2 cellular contexts compared by ENCODE assay signal in genomic region chr15:88905576-88905975, GRCh38.
A peak's percentile ranks its signal among the peaks of the same experiment; 100 is the strongest.
TF ChIP-seq lines count a peak whose summit lies in the region.

No MANE protein-coding gene starts in this region.

TF ChIP-seq in A549, 52 proteins besides CTCF, POLR2A, EP300 and RAD21:
- TF ChIP-seq RARB (CRISPR knock-in tag; IDR thresholded peaks at IDR 0.05) (no peak), CBX8 (IDR thresholded peaks at IDR 0.05) (no peak), BCL3 (IDR thresholded peaks at IDR 0.05) (no peak), ZC3H11A (IDR thresholded peaks at IDR 0.05) (no peak), ZFP36 (IDR thresholded peaks at IDR 0.05; ENCODE audit: borderline replicate concordance, partially characterized antibody) (no peak), NPAS2 (CRISPR knock-in tag; IDR thresholded peaks at IDR 0.05; ENCODE audit: borderline replicate concordance) (no peak), FOXS1 (CRISPR knock-in tag; IDR thresholded peaks at IDR 0.05) (no peak), EHMT2 (IDR thresholded peaks at IDR 0.05; ENCODE audit: low read depth) (no peak), PHF8 (IDR thresholded peaks at IDR 0.05; ENCODE audit: borderline replicate concordance, low read depth) (no peak)

TF ChIP-seq in K562, 482 proteins besides CTCF, POLR2A, EP300 and RAD21:
- TF ChIP-seq MCM5 (IDR thresholded peaks at IDR 0.05; ENCODE audit: low read depth) (no peak), TGIF2 (CRISPR knock-in tag; IDR thresholded peaks at IDR 0.05) (no peak), CREB1 (IDR thresholded peaks at IDR 0.05) (no peak), CREB1 (CRISPR knock-in tag; IDR thresholded peaks at IDR 0.05) (0 out of 2 replicates have a peak, but pooled peaks have one; percentile 22), RBFOX2 (IDR thresholded peaks at IDR 0.05; ENCODE audit: low read depth, low read length) (peak; percentile 44; the same call in 1 of the 2 replicates), ZNF551 (CRISPR knock-in tag; IDR thresholded peaks at IDR 0.05) (no peak), POLR2G (IDR thresholded peaks at IDR 0.05; ENCODE audit: low read depth, low read length) (peak; percentile 48; the same call in 1 of the 2 replicates)
